9 cellular contexts compared by ENCODE assay signal in genomic region chr6:53359843-53360834, GRCh38. TPM values are rescaled to one million over a fixed set of nuclear protein-coding genes. Genes with fewer than 3 reads are reported as not detected.
A peak's percentile ranks its signal among the peaks of the same experiment; 100 is the strongest.
DNase-seq lines count a peak whose midpoint lies in the region; ATAC-seq and FAIRE-seq lines count a peak whose summit lies in the region.
"Had no signal": no experiment of that assay in that cellular context is flagged by ENCODE, and none has a peak within 500 bp of the region (broad histone marks: within the 10 kb centered on the region; RNA-seq: fewer than 3 reads in every experiment).

No MANE protein-coding gene starts in this region.

- intact Hi-C loops in activated T-helper 2 cell treated with anti-CD3 and anti-CD28 coated beads, Interferon-gamma antibody, Interleukin-2, Interleukin-4, amounts not matched to agents 10 μg/mL and 5 μg/mL and 100 μg/mL, durations not matched to agents 14 hours and 24 hours and 36 hours (cut with micrococcal nuclease): loop anchor here (1.0 to 5.0 kb wide), 6 partner anchors 12 to 173 kb away; partner anchors contain the start of gene ELOVL5

- H3K27ac Mint-ChIP-seq in activated T-helper 2 cell treated with anti-CD3 and anti-CD28 coated beads, Interferon-gamma antibody, Interleukin-2, Interleukin-4, amounts not matched to agents 10 μg/mL and 5 μg/mL and 100 μg/mL, durations not matched to agents 14 hours and 24 hours and 36 hours: peak overlapping the region; percentile 99
- H3K27ac Mint-ChIP-seq in stimulated activated memory B cell treated with anti-CD40 and anti-IgM and Interleukin-4, amounts not matched to agents 10 μg/mL and 1 μg/mL and 100 μg/mL, for 72 hours: peak overlapping the region; percentile 97

- DNase-seq in DMS153 treated with DMSO at 0.1 percent for 48 hours (lab: John Stamatoyannopoulos, UW; ENCODE audit: unreplicated experiment) (peak; percentile 56), DMS153 (lab: John Stamatoyannopoulos, UW) (no peak), HTR-8/SVneo (ENCODE audit: insufficient read length, low spot score) (peak; percentile 34), Kasumi-1 (lab: John Stamatoyannopoulos, UW) (no peak), activated gamma-delta T cell treated with Interleukin-2 at 50 U/mL for 16 hours (no peak)
- DNase-seq in activated T-helper 2 cell treated with anti-CD3 and anti-CD28 coated beads, Interferon-gamma antibody, Interleukin-2, Interleukin-4, amounts not matched to agents 10 μg/mL and 5 μg/mL and 100 μg/mL, durations not matched to agents 14 hours and 24 hours and 36 hours (ENCODE audit: low spot score): no peak

- no peak for ATAC-seq in stimulated activated memory B cell treated with anti-CD40 and anti-IgM and Interleukin-4, amounts not matched to agents 10 μg/mL and 1 μg/mL and 100 μg/mL, for 72 hours

- no peaks in the 10 kb centered on the region for H3K27me3 Mint-ChIP-seq in activated T-helper 2 cell treated with anti-CD3 and anti-CD28 coated beads, Interferon-gamma antibody, Interleukin-2, Interleukin-4, amounts not matched to agents 10 μg/mL and 5 μg/mL and 100 μg/mL, durations not matched to agents 14 hours and 24 hours and 36 hours (ENCODE audit: low read depth)
- no peaks in the 10 kb centered on the region for H3K27me3 Mint-ChIP-seq in stimulated activated memory B cell treated with anti-CD40 and anti-IgM and Interleukin-4, amounts not matched to agents 10 μg/mL and 1 μg/mL and 100 μg/mL, for 72 hours

- H3K9me3 Mint-ChIP-seq in activated T-helper 2 cell treated with anti-CD3 and anti-CD28 coated beads, Interferon-gamma antibody, Interleukin-2, Interleukin-4, amounts not matched to agents 10 μg/mL and 5 μg/mL and 100 μg/mL, durations not matched to agents 14 hours and 24 hours and 36 hours: no peaks in the 10 kb centered on the region
- H3K9me3 Mint-ChIP-seq in stimulated activated memory B cell treated with anti-CD40 and anti-IgM and Interleukin-4, amounts not matched to agents 10 μg/mL and 1 μg/mL and 100 μg/mL, for 72 hours: no peaks in the 10 kb centered on the region

- no peak for FAIRE-seq in HTR-8/SVneo (lab: Jason Lieb, UNC)
- FAIRE-seq: A204.1 had no signal

- H3K36me3 Mint-ChIP-seq in activated T-helper 2 cell treated with anti-CD3 and anti-CD28 coated beads, Interferon-gamma antibody, Interleukin-2, Interleukin-4, amounts not matched to agents 10 μg/mL and 5 μg/mL and 100 μg/mL, durations not matched to agents 14 hours and 24 hours and 36 hours (ENCODE audit: low read depth): no peaks in the 10 kb centered on the region
- H3K36me3 Mint-ChIP-seq in stimulated activated memory B cell treated with anti-CD40 and anti-IgM and Interleukin-4, amounts not matched to agents 10 μg/mL and 1 μg/mL and 100 μg/mL, for 72 hours: no peaks in the 10 kb centered on the region

- peak overlapping the region; percentile 92 for H3K4me3 Mint-ChIP-seq in activated T-helper 2 cell treated with anti-CD3 and anti-CD28 coated beads, Interferon-gamma antibody, Interleukin-2, Interleukin-4, amounts not matched to agents 10 μg/mL and 5 μg/mL and 100 μg/mL, durations not matched to agents 14 hours and 24 hours and 36 hours (ENCODE audit: low read depth)
- H3K4me3 Mint-ChIP-seq in stimulated activated memory B cell treated with anti-CD40 and anti-IgM and Interleukin-4, amounts not matched to agents 10 μg/mL and 1 μg/mL and 100 μg/mL, for 72 hours: peak overlapping the region; percentile 94

- H3K4me3 ChIP-seq in iPS-18c (ENCODE audit: insufficient read depth, low read depth, low read length): peak overlapping the region; percentile 83; the same call in 1 of the 2 replicates

- H3K4me1 Mint-ChIP-seq in activated T-helper 2 cell treated with anti-CD3 and anti-CD28 coated beads, Interferon-gamma antibody, Interleukin-2, Interleukin-4, amounts not matched to agents 10 μg/mL and 5 μg/mL and 100 μg/mL, durations not matched to agents 14 hours and 24 hours and 36 hours (ENCODE audit: low read depth): peaks cover 36% of the 10 kb centered on the region
- H3K4me1 Mint-ChIP-seq in stimulated activated memory B cell treated with anti-CD40 and anti-IgM and Interleukin-4, amounts not matched to agents 10 μg/mL and 1 μg/mL and 100 μg/mL, for 72 hours: peaks cover 36% of the 10 kb centered on the region

- peaks cover 2% of the 10 kb centered on the region for H3K9me3 ChIP-seq in iPS-18c (ENCODE audit: control insufficient read depth, insufficient read depth, low read length)

RNA-seq across cellular contexts. Expression of gene ELOVL5, which starts 11.4 kb away (rescaled TPM):
- 122 and 133 TPM in 2 replicates for total RNA-seq in activated T-helper 2 cell treated with anti-CD3 and anti-CD28 coated beads, Interferon-gamma antibody, Interleukin-2, Interleukin-4, amounts not matched to agents 10 μg/mL and 5 μg/mL and 100 μg/mL, durations not matched to agents 14 hours and 24 hours and 36 hours

Comparison
In these comparisons a context has a peak if more than half of its experiments do, and no peak if none do; other contexts are left out.
1. DNase-seq: peak in DMS153 treated with DMSO at 0.1 percent for 48 hours (single experiment) and HTR-8/SVneo (single experiment); none in DMS153 (single experiment), activated T-helper 2 cell treated with anti-CD3 and anti-CD28 coated beads, Interferon-gamma antibody, Interleukin-2, Interleukin-4, amounts not matched to agents 10 μg/mL and 5 μg/mL and 100 μg/mL, durations not matched to agents 14 hours and 24 hours and 36 hours (single experiment), Kasumi-1 (0 of 2) and activated gamma-delta T cell treated with Interleukin-2 at 50 U/mL for 16 hours (single experiment).